In the genomic region with DNA sequence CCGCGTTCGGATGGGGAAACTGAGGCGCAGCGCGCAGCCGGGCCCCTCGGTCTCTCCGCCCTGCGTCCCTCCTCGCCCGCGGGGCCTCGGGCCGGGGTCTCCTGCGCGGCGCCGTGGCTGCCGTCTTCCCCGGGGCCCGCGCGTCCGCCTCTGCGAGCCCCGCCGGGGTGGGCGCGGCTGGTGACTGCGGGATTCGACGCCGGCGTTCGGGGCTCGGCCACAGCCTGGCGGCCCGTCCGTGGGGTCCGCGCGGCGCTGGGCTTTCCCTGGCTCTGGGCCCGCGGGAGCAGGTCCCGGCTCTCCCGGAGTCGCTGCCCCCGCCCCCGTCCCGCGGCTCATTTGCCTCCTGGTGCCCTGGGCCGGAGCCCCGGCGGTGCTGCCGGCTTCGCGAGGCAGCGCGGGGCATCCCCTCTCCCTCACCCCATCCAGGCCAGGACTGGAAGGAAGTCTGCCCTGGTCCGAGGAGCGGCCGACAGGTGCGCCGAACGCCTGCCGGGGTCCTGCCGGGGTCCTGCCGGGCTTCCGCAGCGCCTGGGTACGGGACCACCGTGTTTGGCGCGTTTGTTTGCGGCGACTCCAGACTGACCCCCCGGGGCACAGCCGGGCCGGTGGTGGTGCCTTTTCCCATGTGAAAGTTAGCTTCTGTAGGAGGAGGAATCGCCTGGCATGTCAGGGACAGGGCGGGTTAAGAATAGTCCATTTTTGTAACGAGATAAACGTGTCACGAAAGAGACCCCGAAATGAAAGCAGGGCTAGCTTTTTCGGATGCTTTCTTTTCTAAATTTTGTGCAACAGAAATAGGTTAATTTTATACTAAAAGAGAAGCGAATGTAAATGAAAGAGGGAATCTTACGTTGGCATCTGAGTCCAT, we compare ENCODE assay signal across 8 cellular contexts. TPM values are rescaled to one million over a fixed set of nuclear protein-coding genes. Genes with fewer than 3 reads are reported as not detected.
DNase-seq lines count a peak whose midpoint lies in the region; TF ChIP-seq lines count a peak whose summit lies in the region.

No MANE protein-coding gene starts in this region.

- peaks cover 16% of the 10 kb centered on the region for H4K20me1 ChIP-seq in neural progenitor cell (ENCODE audit: low read depth)

- peaks cover 6% of the 10 kb centered on the region for H3K4me1 ChIP-seq in neural progenitor cell

- H3K9ac ChIP-seq in neural progenitor cell = peak overlapping the region; percentile 53

- H3K4me3 Mint-ChIP-seq in activated naive CD4-positive, alpha-beta T cell treated with anti-CD3 and anti-CD28 coated beads, Interleukin-2, amount 10 ng/mL, durations not matched to agents 7 days and 5 days = peak overlapping the region; percentile 72
- peak overlapping the region; percentile 87 for H3K4me3 Mint-ChIP-seq in neural progenitor cell

- peaks cover 45% of the 10 kb centered on the region for H3K27me3 ChIP-seq in neural progenitor cell

- no peaks in the 10 kb centered on the region for H3K9me3 ChIP-seq in neural progenitor cell (ENCODE audit: low read depth)

- no peaks in the 10 kb centered on the region for H3K36me3 ChIP-seq in neural progenitor cell

- peak overlapping the region; percentile 90 for H2AFZ ChIP-seq in neural progenitor cell (replicated peaks)

- peaks cover 3% of the 10 kb centered on the region for H3F3A ChIP-seq in neural progenitor cell (ENCODE audit: low read depth)

- no peak for TF ChIP-seq CTCF in RWPE1 (conservative IDR thresholded peaks at IDR 0.05; ENCODE audit: low read depth)
- TF ChIP-seq CTCF in epithelial cell of proximal tubule (conservative IDR thresholded peaks at IDR 0.05; ENCODE audit: low read depth, low read length) = no peak
- TF ChIP-seq CTCF in neural progenitor cell (IDR thresholded peaks at IDR 0.05) = no peak

- POLR2A ChIA-PET in RWPE1 (lab: Yijun Ruan, JAX; ENCODE audit: low non-redundant PET) = no interaction called here

- CTCF ChIA-PET in activated naive CD4-positive, alpha-beta T cell treated with anti-CD3 and anti-CD28 coated beads, Interleukin-2, amount 10 ng/mL, durations not matched to agents 7 days and 5 days (lab: Charles Lee) = interaction anchor here (1.2 kb wide), 1 partner anchor 12 kb away, joined by 3 read pairs; no protein-coding TSS in a partner anchor
- CTCF ChIA-PET in RWPE1 (lab: Yijun Ruan, JAX) = interaction anchor here (0.7 kb wide), 2 partner anchors 93 to 998 kb away, joined by 3 to 5 read pairs; no protein-coding TSS in a partner anchor

- H3K27ac ChIP-seq in RWPE1 (peak overlapping the region; percentile 78), neural progenitor cell (no peak overlapping the region)

- peak; percentile 43 for DNase-seq in activated naive CD4-positive, alpha-beta T cell treated with anti-CD3 and anti-CD28 coated beads, Interleukin-2, amount 10 ng/mL, durations not matched to agents 7 days and 5 days
- no peak for DNase-seq in activated naive CD4-positive, alpha-beta T cell treated with anti-CD3 and anti-CD28 coated beads, Interleukin-2, amount 50 U/mL, for 16 hours
- DNase-seq in RWPE1 (ENCODE audit: low spot score) (no peak), epithelial cell of proximal tubule (ENCODE audit: low read depth) (no peak), neural progenitor cell (ENCODE audit: low spot score) (peak; percentile 57), kidney glomerular epithelial cell (lab: John Stamatoyannopoulos, UW) (no peak), NCI-H510A treated with DMSO at 0.1 percent for 48 hours (lab: John Stamatoyannopoulos, UW) (no peak), NOMO-1 treated with dmso at 0.1 percent for 144 hours (lab: John Stamatoyannopoulos, UW; ENCODE audit: unreplicated experiment) (no peak)

- peaks cover 34% of the 10 kb centered on the region for H3K4me1 Mint-ChIP-seq in activated naive CD4-positive, alpha-beta T cell treated with anti-CD3 and anti-CD28 coated beads, Interleukin-2, amount 10 ng/mL, durations not matched to agents 7 days and 5 days
- peaks cover 17% of the 10 kb centered on the region for H3K4me1 Mint-ChIP-seq in neural progenitor cell

- H3K27ac Mint-ChIP-seq in activated naive CD4-positive, alpha-beta T cell treated with anti-CD3 and anti-CD28 coated beads, Interleukin-2, amount 10 ng/mL, durations not matched to agents 7 days and 5 days = peak overlapping the region; percentile 42
- no peak overlapping the region for H3K27ac Mint-ChIP-seq in neural progenitor cell

- H3K27me3 Mint-ChIP-seq in activated naive CD4-positive, alpha-beta T cell treated with anti-CD3 and anti-CD28 coated beads, Interleukin-2, amount 10 ng/mL, durations not matched to agents 7 days and 5 days = peaks cover 37% of the 10 kb centered on the region
- H3K27me3 Mint-ChIP-seq in neural progenitor cell (ENCODE audit: insufficient read depth, low read depth) = peaks cover 6% of the 10 kb centered on the region

- H3K4me2 ChIP-seq in neural progenitor cell = peak overlapping the region; percentile 98

- H3K79me2 ChIP-seq in neural progenitor cell (ENCODE audit: low read depth) = no peaks in the 10 kb centered on the region

- H3K9me3 Mint-ChIP-seq in activated naive CD4-positive, alpha-beta T cell treated with anti-CD3 and anti-CD28 coated beads, Interleukin-2, amount 10 ng/mL, durations not matched to agents 7 days and 5 days = no peaks in the 10 kb centered on the region
- H3K9me3 Mint-ChIP-seq in neural progenitor cell = no peaks in the 10 kb centered on the region

- H3K4me3 ChIP-seq in epithelial cell of proximal tubule (ENCODE audit: low read depth, low read length) = peak overlapping the region; percentile 80
- peak overlapping the region; percentile 93 for H3K4me3 ChIP-seq in neural progenitor cell

- H3K36me3 Mint-ChIP-seq in activated naive CD4-positive, alpha-beta T cell treated with anti-CD3 and anti-CD28 coated beads, Interleukin-2, amount 10 ng/mL, durations not matched to agents 7 days and 5 days = peaks cover 19% of the 10 kb centered on the region
- H3K36me3 Mint-ChIP-seq in neural progenitor cell = peaks cover 2% of the 10 kb centered on the region

RNA-seq across cellular contexts. Expression of a gene that starts 0.7 kb away (rescaled TPM):
- total RNA-seq in epithelial cell of proximal tubule (32.6 and 35.7 TPM in 2 replicates), neural progenitor cell (ENCODE audit: low replicate concordance) (11.5 and 20.9 TPM in 2 replicates)

RNA-seq across cellular contexts. Expression of a gene that starts 42.6 kb away (rescaled TPM):
- total RNA-seq in epithelial cell of proximal tubule (44.0 and 77.3 TPM in 2 replicates), neural progenitor cell (ENCODE audit: low replicate concordance) (15.6 and 16.1 TPM in 2 replicates)

Comparison
In these comparisons a context has a peak if more than half of its experiments do, and no peak if none do; other contexts are left out.
1. DNase-seq: peak in activated naive CD4-positive, alpha-beta T cell treated with anti-CD3 and anti-CD28 coated beads, Interleukin-2, amount 10 ng/mL, durations not matched to agents 7 days and 5 days (single experiment) and neural progenitor cell (single experiment); none in activated naive CD4-positive, alpha-beta T cell treated with anti-CD3 and anti-CD28 coated beads, Interleukin-2, amount 50 U/mL, for 16 hours (single experiment), RWPE1 (single experiment), epithelial cell of proximal tubule (single experiment), kidney glomerular epithelial cell (single experiment), NCI-H510A treated with DMSO at 0.1 percent for 48 hours (single experiment) and NOMO-1 treated with dmso at 0.1 percent for 144 hours (single experiment).